In genomic region chr1:234606731-234607090, GRCh38 we compare ENCODE assay signal across 8 cellular contexts. TPM values are rescaled to one million over a fixed set of nuclear protein-coding genes. Genes with fewer than 3 reads are reported as not detected.
A peak's percentile ranks its signal among the peaks of the same experiment; 100 is the strongest.
DNase-seq lines count a peak whose midpoint lies in the region; ATAC-seq, FAIRE-seq and TF ChIP-seq lines count a peak whose summit lies in the region.

No MANE protein-coding gene starts in this region.

- POLR2A ChIA-PET in A673 (lab: Charles Lee; ENCODE audit: low non-redundant PET) (no interaction called here), MCF 10A (lab: Yijun Ruan, JAX) (interaction anchor here (0.6 to 20.9 kb wide), 35 partner anchors 6 to 554 kb away, joined by 3 to 904 read pairs (median 6); partner anchors contain the start of genes COA6, IRF2BP2 and TARBP1)

- no peak overlapping the region for H3K9ac ChIP-seq in HUES6 (ENCODE audit: low read length)

- no peaks in the 10 kb centered on the region for H3K27me3 Mint-ChIP-seq in MCF 10A (ENCODE audit: insufficient read depth, unreplicated experiment)

- no peak for TF ChIP-seq POLR2A in GM12892 (IDR thresholded peaks at IDR 0.05; ENCODE audit: low read depth, low read length)

- H3K27ac Mint-ChIP-seq in MCF 10A (ENCODE audit: low read depth, unreplicated experiment), result peak overlapping the region; percentile 96

- H3K27me3 ChIP-seq in A673 (replicated peaks; ENCODE audit: insufficient read depth, low read depth, low read length, poor library complexity), result no peaks in the 10 kb centered on the region
- H3K27me3 ChIP-seq in HUES6 (ENCODE audit: control insufficient read depth, insufficient read depth, low read length), result no peaks in the 10 kb centered on the region

- TF ChIP-seq CTCF in A673 (conservative IDR thresholded peaks at IDR 0.05; ENCODE audit: low read depth, low read length) (no peak; the same call in 1 of the 2 replicates), MCF 10A (IDR thresholded peaks at IDR 0.05; ENCODE audit: unreplicated experiment) (no peak), mucosa of descending colon (IDR thresholded peaks at IDR 0.05) (no peak)

- intact Hi-C loops in A673 (cut with micrococcal nuclease; ENCODE audit: unreplicated experiment), result loop anchor here (10.0 kb wide), 1 partner anchor 492 kb away; no protein-coding TSS in a partner anchor
- intact Hi-C loops in MCF 10A (cut with micrococcal nuclease), result loop anchor here (1.0 to 10.0 kb wide), 6 partner anchors 42 to 494 kb away; partner anchors contain the start of gene COA6
- intact Hi-C loops in mucosa of descending colon (cut with DNase I, micrococcal nuclease), result loop anchor here in 1 of 2 donors (5.0 kb wide), 2 partner anchors 74 to 116 kb away; no protein-coding TSS in a partner anchor

- H3K27ac ChIP-seq in A673 (ENCODE audit: low read depth, low read length, poor library complexity, severe bottlenecking) (peak overlapping the region; percentile 84), HUES6 (ENCODE audit: low read depth, low read length) (no peak overlapping the region)

- H3K36me3 ChIP-seq in A673 (ENCODE audit: insufficient read depth, low read length, poor library complexity, severe bottlenecking) (peaks cover 43% of the 10 kb centered on the region), HUES6 (ENCODE audit: control insufficient read depth, insufficient read depth, low read length) (peaks cover 36% of the 10 kb centered on the region), mucosa of descending colon (ENCODE audit: low read depth) (no peaks in the 10 kb centered on the region)

- FAIRE-seq in GM12892 (lab: Jason Lieb, UNC), result no peak

- CTCF ChIA-PET in A673 (lab: Charles Lee), result no interaction called here
- CTCF ChIA-PET in MCF 10A (lab: Yijun Ruan, JAX), result interaction anchor here (0.5 to 1.6 kb wide), 7 partner anchors 29 to 520 kb away, joined by 3 to 8 read pairs (median 4); no protein-coding TSS in a partner anchor

- H3K4me1 Mint-ChIP-seq in MCF 10A (ENCODE audit: insufficient read depth, unreplicated experiment), result peaks cover 56% of the 10 kb centered on the region

- no TSS peak for BruUV-seq in A673 (replicated peaks; lab: Mats Ljungman, UMichigan)
- BruUV-seq in MCF 10A (replicated peaks; lab: Mats Ljungman, UMichigan), result no TSS peak

- H3K4me3 ChIP-seq in A673 (ENCODE audit: low read depth, low read length, poor library complexity, severe bottlenecking), result peak overlapping the region; percentile 58
- peak overlapping the region; percentile 74 for H3K4me3 ChIP-seq in HUES6 (ENCODE audit: low read depth, low read length)
- peak overlapping the region; percentile 86 for H3K4me3 ChIP-seq in mucosa of descending colon

- no peaks in the 10 kb centered on the region for H3K9me3 Mint-ChIP-seq in MCF 10A (ENCODE audit: unreplicated experiment)

- DNase-seq in A673 (ENCODE audit: low spot score), result no peak
- no peak for DNase-seq in MCF 10A (ENCODE audit: unreplicated experiment)
- no peak for DNase-seq in mucosa of descending colon
- DNase-seq in GM12892 (ENCODE audit: insufficient read length), result no peak
- DNase-seq in 8988T, result no peak

- H3K36me3 Mint-ChIP-seq in MCF 10A (ENCODE audit: insufficient read depth, unreplicated experiment), result peaks cover 72% of the 10 kb centered on the region

- no peaks in the 10 kb centered on the region for H3K9me3 ChIP-seq in A673 (ENCODE audit: low read depth, low read length, poor library complexity, severe bottlenecking)
- H3K9me3 ChIP-seq in HUES6 (ENCODE audit: control insufficient read depth, insufficient read depth, low read depth, low read length), result no peaks in the 10 kb centered on the region
- H3K9me3 ChIP-seq in mucosa of descending colon, result no peaks in the 10 kb centered on the region

- peaks cover 40% of the 10 kb centered on the region for H3K4me1 ChIP-seq in A673 (ENCODE audit: insufficient read depth, low read length, poor library complexity, severe bottlenecking)
- H3K4me1 ChIP-seq in HUES6 (ENCODE audit: control insufficient read depth, insufficient read depth, low read length), result peaks cover 59% of the 10 kb centered on the region
- peaks cover 32% of the 10 kb centered on the region for H3K4me1 ChIP-seq in mucosa of descending colon (ENCODE audit: low read depth)

- ATAC-seq in mucosa of descending colon (no peak), esophagus mucosa (no peak), HG03135 (IDR thresholded peaks at IDR 0.05; ENCODE audit: unreplicated experiment) (no peak)

- H3K4me3 Mint-ChIP-seq in MCF 10A (ENCODE audit: unreplicated experiment), result peak overlapping the region; percentile 88

RNA-seq across cellular contexts. Expression of gene IRF2BP2, which starts 3.3 kb away (rescaled TPM):
- 39.9 and 43.8 TPM in 2 replicates for total RNA-seq in A673 (2021)
- 149 and 217 TPM in 2 replicates for total RNA-seq in MCF 10A (2022)
- total RNA-seq in mucosa of descending colon, result 100 to 1,000 TPM; 134 to 180 (median 156) TPM
- 63.2 TPM for polyA plus RNA-seq in GM12892 (2012; ENCODE audit: missing spikeins)
- total RNA-seq in esophagus mucosa, result 78.2 TPM
